16 cellular contexts compared by ENCODE assay signal in the genomic region with DNA sequence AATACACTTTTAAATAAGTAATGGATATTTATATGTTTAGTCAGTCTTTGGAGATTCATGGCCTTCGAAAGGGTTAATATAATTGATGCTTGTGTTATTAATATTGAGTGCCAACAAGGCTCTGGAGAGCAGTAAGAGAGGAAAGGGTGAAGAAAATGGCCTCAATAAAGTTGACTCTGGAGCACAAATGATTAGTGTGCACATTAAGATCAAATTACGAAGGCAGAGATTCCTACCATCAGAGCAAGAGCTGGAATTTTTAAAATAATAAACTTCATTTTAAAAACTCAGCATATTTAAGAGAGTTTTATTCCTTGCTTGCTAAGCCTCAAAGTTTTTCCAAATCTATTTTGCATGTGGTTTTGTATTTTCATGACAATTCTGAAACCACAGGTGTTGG. TPM values are rescaled to one million over a fixed set of nuclear protein-coding genes. Genes with fewer than 3 reads are reported as not detected.
A peak's percentile ranks its signal among the peaks of the same experiment; 100 is the strongest.
DNase-seq lines count a peak whose midpoint lies in the region; ATAC-seq and TF ChIP-seq lines count a peak whose summit lies in the region.
"Had no signal": no experiment of that assay in that cellular context is flagged by ENCODE, and none has a peak within 500 bp of the region (broad histone marks: within the 10 kb centered on the region; RNA-seq: fewer than 3 reads in every experiment).

No MANE protein-coding gene starts in this region.

- no peaks in the 10 kb centered on the region; a peak in 2 of 22 replicates for H3K36me3 ChIP-seq in BLaER1 treated with 17β-estradiol and CSF1 and Interleukin-3, amounts not matched to agents 10 nM and 100 nM
- H3K36me3 ChIP-seq in OCI-LY3 (replicated peaks; ENCODE audit: low read depth, low read length) (peaks cover 2% of the 10 kb centered on the region), SJCRH30 (no peaks in the 10 kb centered on the region)
- H3K36me3 ChIP-seq: prostate gland had no signal

- no peak overlapping the region for H3K27ac ChIP-seq in BLaER1 treated with 17β-estradiol and CSF1 and Interleukin-3, amounts not matched to agents 10 nM and 100 nM
- H3K27ac ChIP-seq in OCI-LY3 (ENCODE audit: low read length) = no peak overlapping the region
- no peak overlapping the region for H3K27ac ChIP-seq in SJCRH30
- H3K27ac ChIP-seq: GM23248, prostate gland had no signal

- no peak overlapping the region for H3K4me3 Mint-ChIP-seq in mesothelial cell of epicardium
- no peak overlapping the region for H3K4me3 Mint-ChIP-seq in activated CD4-positive, alpha-beta memory T cell treated with anti-CD3 and anti-CD28 coated beads for 36 hours
- H3K4me3 Mint-ChIP-seq: activated naive CD8-positive, alpha-beta T cell treated with anti-CD3 and anti-CD28 coated beads for 36 hours; activated T-cell treated with anti-CD3 and anti-CD28 coated beads, Interleukin-2, amount 50 U/mL, for 24 hours had no signal

- no peaks in the 10 kb centered on the region for H3K27me3 ChIP-seq in BLaER1 treated with 17β-estradiol and CSF1 and Interleukin-3, amounts not matched to agents 10 nM and 100 nM
- H3K27me3 ChIP-seq in OCI-LY3 (ENCODE audit: low read depth, low read length) = no peaks in the 10 kb centered on the region
- no peaks in the 10 kb centered on the region for H3K27me3 ChIP-seq in SJCRH30

- H3K4me2 ChIP-seq in BLaER1 treated with 17β-estradiol and CSF1 and Interleukin-3, amounts not matched to agents 10 nM and 100 nM = peak overlapping the region in 6 of 11 experiments; percentile 2 to 28 (median 10); a peak in 6 of 22 replicates
- H3K4me2 ChIP-seq in OCI-LY3 (ENCODE audit: low read length) = peak overlapping the region; percentile 2; the same call in 1 of the 2 replicates

- peak overlapping the region; percentile 66 for H3K27ac Mint-ChIP-seq in mesothelial cell of epicardium
- no peak overlapping the region for H3K27ac Mint-ChIP-seq in activated CD4-positive, alpha-beta memory T cell treated with anti-CD3 and anti-CD28 coated beads for 36 hours
- H3K27ac Mint-ChIP-seq: activated naive CD8-positive, alpha-beta T cell treated with anti-CD3 and anti-CD28 coated beads for 36 hours; activated T-cell treated with anti-CD3 and anti-CD28 coated beads, Interleukin-2, amount 50 U/mL, for 24 hours had no signal

- POLR2A ChIA-PET in activated CD4-positive, alpha-beta memory T cell treated with anti-CD3 and anti-CD28 coated beads for 36 hours (lab: Charles Lee) = no interaction called here

- intact Hi-C loops in activated CD4-positive, alpha-beta memory T cell treated with anti-CD3 and anti-CD28 coated beads for 36 hours (cut with micrococcal nuclease) = no loop called here

- peaks cover 72% of the 10 kb centered on the region for H3K79me2 ChIP-seq in OCI-LY3 (ENCODE audit: low read length)

- DNase-seq in mesothelial cell of epicardium (ENCODE audit: low spot score in 2 of 2, unreplicated experiment in 2 of 2) (no peak), SJCRH30 (no peak), islet precursor cell (no peak), glomerular visceral epithelial cell (ENCODE audit: extremely low spot score) (no peak)
- DNase-seq in activated CD4-positive, alpha-beta memory T cell treated with anti-CD3 and anti-CD28 coated beads for 36 hours = no peak
- DNase-seq: activated naive CD8-positive, alpha-beta T cell treated with anti-CD3 and anti-CD28 coated beads for 36 hours; activated T-cell treated with anti-CD3 and anti-CD28 coated beads, Interleukin-2, amount 50 U/mL, for 24 hours; COR-L47; effector memory CD4-positive, alpha-beta T cell; GM23248; left colon; stimulated activated naive CD8-positive, alpha-beta T cell treated with anti-CD3 and anti-CD28 coated beads, Interleukin-15, Interleukin-2, amounts not matched to agents 100 U/mL and 50 U/mL, for 24 hours had no signal

- no peaks in the 10 kb centered on the region for H3K9me3 Mint-ChIP-seq in mesothelial cell of epicardium
- no peaks in the 10 kb centered on the region for H3K9me3 Mint-ChIP-seq in activated CD4-positive, alpha-beta memory T cell treated with anti-CD3 and anti-CD28 coated beads for 36 hours
- H3K9me3 Mint-ChIP-seq: activated naive CD8-positive, alpha-beta T cell treated with anti-CD3 and anti-CD28 coated beads for 36 hours; activated T-cell treated with anti-CD3 and anti-CD28 coated beads, Interleukin-2, amount 50 U/mL, for 24 hours had no signal

- TF ChIP-seq CTCF in OCI-LY3 (IDR thresholded peaks at IDR 0.05; ENCODE audit: low read depth, low read length) = no peak
- TF ChIP-seq CTCF in mesothelial cell of epicardium (IDR thresholded peaks at IDR 0.05; ENCODE audit: unreplicated experiment) = no peak

- peaks cover 6 to 34% (median 22%) of the 10 kb centered on the region in 10 experiments; a peak in 16 of 20 replicates for H3K4me1 ChIP-seq in BLaER1 treated with 17β-estradiol and CSF1 and Interleukin-3, amounts not matched to agents 10 nM and 100 nM
- H3K4me1 ChIP-seq in OCI-LY3 (ENCODE audit: low read length) (peaks cover 41% of the 10 kb centered on the region), SJCRH30 (peaks cover 10% of the 10 kb centered on the region)
- H3K4me1 ChIP-seq: prostate gland had no signal

- H2AFZ ChIP-seq in OCI-LY3 (ENCODE audit: low read depth, low read length) = no peak overlapping the region
- H2AFZ ChIP-seq: GM23248 had no signal

- peaks cover under 1% of the 10 kb centered on the region for H3K36me3 Mint-ChIP-seq in mesothelial cell of epicardium
- no peaks in the 10 kb centered on the region for H3K36me3 Mint-ChIP-seq in activated CD4-positive, alpha-beta memory T cell treated with anti-CD3 and anti-CD28 coated beads for 36 hours

- no peak overlapping the region for H3K4me3 ChIP-seq in BLaER1 treated with 17β-estradiol and CSF1 and Interleukin-3, amounts not matched to agents 10 nM and 100 nM
- H3K4me3 ChIP-seq in OCI-LY3 (ENCODE audit: low read length) = no peak overlapping the region
- H3K4me3 ChIP-seq in SJCRH30 = no peak overlapping the region
- H3K4me3 ChIP-seq: GM23248, prostate gland had no signal

- H3K9ac ChIP-seq in BLaER1 treated with 17β-estradiol and CSF1 and Interleukin-3, amounts not matched to agents 10 nM and 100 nM = no peak overlapping the region
- no peak overlapping the region for H3K9ac ChIP-seq in OCI-LY3 (ENCODE audit: low read length)
- H3K9ac ChIP-seq: GM23248 had no signal

- no peaks in the 10 kb centered on the region for H3K27me3 Mint-ChIP-seq in mesothelial cell of epicardium (ENCODE audit: low read depth)
- H3K27me3 Mint-ChIP-seq in activated CD4-positive, alpha-beta memory T cell treated with anti-CD3 and anti-CD28 coated beads for 36 hours = no peaks in the 10 kb centered on the region
- H3K27me3 Mint-ChIP-seq: activated naive CD8-positive, alpha-beta T cell treated with anti-CD3 and anti-CD28 coated beads for 36 hours; activated T-cell treated with anti-CD3 and anti-CD28 coated beads, Interleukin-2, amount 50 U/mL, for 24 hours had no signal

- ATAC-seq in GM21723 (IDR thresholded peaks at IDR 0.05; ENCODE audit: unreplicated experiment) = peak; percentile 4
- ATAC-seq: left colon; stimulated activated naive CD8-positive, alpha-beta T cell treated with anti-CD3 and anti-CD28 coated beads, Interleukin-15, Interleukin-2, amounts not matched to agents 100 U/mL and 50 U/mL, for 24 hours had no signal

- peaks cover 41% of the 10 kb centered on the region for H3K4me1 Mint-ChIP-seq in mesothelial cell of epicardium
- H3K4me1 Mint-ChIP-seq in activated CD4-positive, alpha-beta memory T cell treated with anti-CD3 and anti-CD28 coated beads for 36 hours (ENCODE audit: low read depth) = peaks cover 26% of the 10 kb centered on the region

- CTCF ChIA-PET in activated CD4-positive, alpha-beta memory T cell treated with anti-CD3 and anti-CD28 coated beads for 36 hours (lab: Charles Lee) = no interaction called here

- peaks cover 0 to 8% (median 0%) of the 10 kb centered on the region in 11 experiments; a peak in 1 of 22 replicates for H4K20me1 ChIP-seq in BLaER1 treated with 17β-estradiol and CSF1 and Interleukin-3, amounts not matched to agents 10 nM and 100 nM
- H4K20me1 ChIP-seq in OCI-LY3 (ENCODE audit: insufficient read depth, low read length) = peaks cover 4% of the 10 kb centered on the region; the same call in 1 of the 2 replicates

- peaks cover 0 to 8% (median 0%) of the 10 kb centered on the region in 11 experiments; a peak in 3 of 22 replicates for H3K9me3 ChIP-seq in BLaER1 treated with 17β-estradiol and CSF1 and Interleukin-3, amounts not matched to agents 10 nM and 100 nM (replicated peaks in 1 of 11)
- H3K9me3 ChIP-seq in OCI-LY3 (ENCODE audit: insufficient read depth, low read length) (no peaks in the 10 kb centered on the region), SJCRH30 (replicated peaks) (no peaks in the 10 kb centered on the region)
- H3K9me3 ChIP-seq: prostate gland had no signal

RNA-seq across cellular contexts. Expression of gene SLC44A1, which starts 14.8 kb away (rescaled TPM):
- 47.5 to 49.0 TPM (median 48.5 TPM) in 3 replicates for total RNA-seq in mesothelial cell of epicardium
- 17.9 and 18.3 TPM in 2 replicates for total RNA-seq in SJCRH30 (2014; rRNA removed; shearing (Covaris generic))
- 10 to 100 TPM; 11.8 to 12.2 TPM for total RNA-seq in activated CD4-positive, alpha-beta memory T cell treated with anti-CD3 and anti-CD28 coated beads for 36 hours
